ENCODE assay signal across 10 cellular contexts in the genomic region with DNA sequence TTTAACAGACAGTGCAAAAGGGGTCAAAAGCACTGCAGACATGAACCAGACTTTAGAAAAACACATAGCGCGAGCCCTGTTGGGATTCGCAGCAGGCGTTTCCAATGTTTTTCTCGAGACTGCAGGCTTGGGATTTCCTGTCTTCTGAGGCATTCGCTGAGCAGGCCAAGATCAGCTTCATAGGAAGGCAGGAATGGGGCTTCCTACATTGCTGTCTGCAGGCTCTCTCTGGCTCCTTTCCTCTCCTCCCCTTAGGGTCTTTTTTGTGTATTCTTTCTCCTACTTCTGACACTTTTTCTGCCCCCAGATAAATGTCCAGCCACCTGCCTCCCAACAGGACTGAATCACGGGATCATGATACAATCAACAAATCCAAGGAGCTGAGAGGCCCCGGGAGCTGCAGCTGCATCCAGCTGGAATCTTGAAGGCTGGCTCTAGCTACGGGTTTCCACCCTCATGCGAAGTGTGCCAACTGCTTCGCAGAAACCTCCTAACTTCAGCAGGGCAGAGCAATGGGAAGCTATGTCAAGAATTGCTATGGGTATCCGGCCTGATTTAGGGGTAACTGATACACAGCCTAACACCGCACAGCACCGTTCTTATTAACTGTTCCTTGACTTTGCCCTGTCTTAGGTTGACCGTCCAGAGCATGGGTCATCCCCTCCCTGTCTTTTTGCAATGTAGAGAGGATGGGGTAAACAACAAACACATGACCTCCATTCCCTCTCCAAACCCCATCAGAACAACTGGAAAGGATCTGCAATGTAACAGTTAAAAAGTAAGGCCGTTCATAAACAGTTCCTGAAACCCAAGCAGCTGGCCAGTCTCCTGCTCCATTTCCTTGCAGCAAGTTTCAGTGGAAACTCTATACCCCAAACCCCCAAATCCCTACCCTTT. TPM values are rescaled to one million over a fixed set of nuclear protein-coding genes. Genes with fewer than 3 reads are reported as not detected.
A peak's percentile ranks its signal among the peaks of the same experiment; 100 is the strongest.
DNase-seq lines count a peak whose midpoint lies in the region; ATAC-seq and TF ChIP-seq lines count a peak whose summit lies in the region.
"Had no signal": no experiment of that assay in that cellular context is flagged by ENCODE, and none has a peak within 500 bp of the region (broad histone marks: within the 10 kb centered on the region; RNA-seq: fewer than 3 reads in every experiment).

No MANE protein-coding gene starts in this region.

- no peaks in the 10 kb centered on the region for H3K27me3 ChIP-seq in tibial artery
- H3K27me3 ChIP-seq: adrenal gland had no signal

- peaks cover 0 to 5% (median 3%) of the 10 kb centered on the region in 3 donors for H3K36me3 Mint-ChIP-seq in immature natural killer cell

- H3K36me3 ChIP-seq in tibial artery, result peaks cover 8 to 13% (median 13%) of the 10 kb centered on the region in 3 donors

- H3K4me1 Mint-ChIP-seq in immature natural killer cell, result peaks cover 15 to 25% of the 10 kb centered on the region in 2 donors

- peak overlapping the region; percentile 61 to 67 for H3K27ac ChIP-seq in tibial artery

- ATAC-seq in HG03378 (IDR thresholded peaks at IDR 0.05; ENCODE audit: unreplicated experiment), result no peak

- TF ChIP-seq CTCF in fibroblast of mammary gland (conservative IDR thresholded peaks at IDR 0.05; ENCODE audit: control insufficient read depth, insufficient read depth, low read depth, low read length) (no peak), tibial artery (IDR thresholded peaks at IDR 0.05) (no peak)

- intact Hi-C loops in tibial artery (cut with DNase I; ENCODE audit: low total_unique reads), result loop anchor here (10.0 kb wide), 1 partner anchor 432 kb away; no protein-coding TSS in a partner anchor

- peaks cover 0 to 37% (median 33%) of the 10 kb centered on the region in 4 donors for H3K4me1 ChIP-seq in tibial artery

- peaks cover 0 to 2% (median 2%) of the 10 kb centered on the region in 3 donors for H3K27me3 Mint-ChIP-seq in immature natural killer cell (ENCODE audit: low read depth in 3 of 3)

- H3K4me3 ChIP-seq in fibroblast of mammary gland (ENCODE audit: control insufficient read depth, low read depth, low read length) (no peak overlapping the region), tibial artery (peak overlapping the region; percentile 11 to 29)
- H3K4me3 ChIP-seq: adrenal gland had no signal

- H3K4me3 Mint-ChIP-seq in immature natural killer cell, result no peak overlapping the region

- H3K27ac Mint-ChIP-seq in immature natural killer cell, result peak overlapping the region in 1 of 6 donors; percentile 49

- no peaks in the 10 kb centered on the region for H3K9me3 Mint-ChIP-seq in immature natural killer cell

- DNase-seq in RPMI7951 (ENCODE audit: low read depth) (peak; percentile 64), fibroblast of mammary gland (ENCODE audit: low read depth) (peak; percentile 57), myocyte (ENCODE audit: low read depth) (peak; percentile 69), tibial artery (peak; percentile 57 to 82), cerebellum (ENCODE audit: low spot score) (no peak), T-helper 1 cell (no peak), immature natural killer cell (no peak)
- DNase-seq: activated CD4-positive, alpha-beta T cell treated with anti-CD3 and anti-CD28 coated beads for 48 hours had no signal

- H3K9me3 ChIP-seq in tibial artery, result no peaks in the 10 kb centered on the region
- H3K9me3 ChIP-seq: adrenal gland had no signal

RNA-seq across cellular contexts. Expression of a gene that starts 31.6 kb away (rescaled TPM):
- 187 and 228 TPM in 2 replicates for total RNA-seq in RPMI7951 (2014; rRNA removed; shearing (Covaris generic))
- 45.9 and 57.1 TPM in 2 replicates for total RNA-seq in myocyte
- polyA plus RNA-seq in myocyte (2012), result 38.6 TPM
- total RNA-seq in cerebellum, result 79.8 TPM
- polyA plus RNA-seq in immature natural killer cell, result 100 to 1,000 TPM in 1 of 3 donors, 10 to 100 TPM in 2; 63.2 to 103 (median 70.6) TPM

RNA-seq across cellular contexts. Expression of a gene that starts 31.8 kb away (rescaled TPM):
- total RNA-seq in RPMI7951 (2014; rRNA removed; shearing (Covaris generic)), result 25.6 and 26.0 TPM in 2 replicates
- total RNA-seq in myocyte (10.9 and 11.3 TPM in 2 replicates), cerebellum (11.3 TPM)
- polyA plus RNA-seq in myocyte (2012), result 12.4 TPM
- polyA plus RNA-seq in immature natural killer cell, result 10 to 100 TPM in 2 of 3 donors, 1 to 10 TPM in 1; 2.9 to 19.9 (median 19.2) TPM

Comparison
In these comparisons a context has a peak if more than half of its experiments do, and no peak if none do; other contexts are left out.
1. DNase-seq: peak in RPMI7951 (single experiment), fibroblast of mammary gland (single experiment), myocyte (single experiment) and tibial artery (2 of 2); none in cerebellum (single experiment), T-helper 1 cell (0 of 5) and immature natural killer cell (0 of 3).